2 cellular contexts compared by ENCODE assay signal in genomic region chr7:17319164-17320101, GRCh38.
TF ChIP-seq lines count a peak whose summit lies in the region.

No MANE protein-coding gene starts in this region.

TF ChIP-seq in liver, 16 proteins besides CTCF, POLR2A, EP300 and RAD21 (continued from another document):
- TF ChIP-seq MAX (IDR thresholded peaks at IDR 0.05) (no peak), JUND (IDR thresholded peaks at IDR 0.05) (no peak), NR2F2 (IDR thresholded peaks at IDR 0.05) (no peak), HNF4A (conservative IDR thresholded peaks at IDR 0.05) (peak; percentile 33 to 37), ATF3 (IDR thresholded peaks at IDR 0.05) (no peak), HNF4G (IDR thresholded peaks at IDR 0.05) (no peak), FOXA2 (IDR thresholded peaks at IDR 0.05) (no peak), RXRA (IDR thresholded peaks at IDR 0.05) (peak in 1 of 2 donors; percentile 37), REST (IDR thresholded peaks at IDR 0.05) (no peak), ZBTB33 (IDR thresholded peaks at IDR 0.05) (no peak), GABPA (IDR thresholded peaks at IDR 0.05 in 1 of 2, conservative IDR thresholded peaks at IDR 0.05 in 1 of 2) (no peak), YY1 (IDR thresholded peaks at IDR 0.05) (no peak), TAF1 (conservative IDR thresholded peaks at IDR 0.05) (no peak), FOXA1 (IDR thresholded peaks at IDR 0.05) (no peak)
TF ChIP-seq in liver: peak in this region for 2.

TF ChIP-seq in GM23338, 12 proteins besides CTCF, POLR2A, EP300 and RAD21 (continued from another document):
- TF ChIP-seq REST (IDR thresholded peaks at IDR 0.05; ENCODE audit: unreplicated experiment) (no peak), ZNF331 (CRISPR knock-in tag; IDR thresholded peaks at IDR 0.05; ENCODE audit: low read depth) (no peak), ETS1 (IDR thresholded peaks at IDR 0.05) (no peak), NANOG (IDR thresholded peaks at IDR 0.05; ENCODE audit: borderline replicate concordance) (no peak), ZNF462 (CRISPR knock-in tag; IDR thresholded peaks at IDR 0.05) (no peak), JUNB (IDR thresholded peaks at IDR 0.05; ENCODE audit: unreplicated experiment) (no peak)
